In genomic region chr2:15281681-15282080, GRCh38 we compare ENCODE assay signal across 28 cellular contexts.
"Had no signal": no experiment of that assay in that cellular context is flagged by ENCODE, and none has a peak within 500 bp of the region (broad histone marks: within the 10 kb centered on the region; RNA-seq: fewer than 3 reads in every experiment).

No MANE protein-coding gene starts in this region.

- H3K4me3 ChIP-seq: body of pancreas, breast epithelium had no signal

- ATAC-seq: activated CD8-positive, alpha-beta T cell treated with anti-CD3 and anti-CD28 coated beads for 36 hours; activated naive CD8-positive, alpha-beta T cell treated with anti-CD3 and anti-CD28 coated beads, Interleukin-2, amount 50 U/mL, for 24 hours; activated T-cell treated with anti-CD3 and anti-CD28 coated beads, Interleukin-2, amount 50 U/mL, for 4 hours; activated T-cell treated with anti-CD3 and anti-CD28 coated beads, Interleukin-2, amount 50 U/mL, for 72 hours; activated T-helper 17 cell treated with anti-CD3 and anti-CD28 coated beads, Interleukin-2, amount 50 U/mL, for 72 hours; body of pancreas had no signal

- H3K9me3 ChIP-seq: body of pancreas, breast epithelium had no signal

- H3K36me3 ChIP-seq: breast epithelium had no signal

- DNase-seq: activated B cell treated with CpG ODN at 0.5 μM for 24 hours; activated CD4-positive, alpha-beta memory T cell treated with anti-CD3 and anti-CD28 coated beads for 36 hours; activated CD4-positive, alpha-beta T cell treated with anti-CD3 and anti-CD28 coated beads for 4 hours; activated CD4-positive, alpha-beta T cell treated with anti-CD3 and anti-CD28 coated beads, Interleukin-2, amount 10 ng/mL, durations not matched to agents 24 days and 14 days; activated CD4-positive, alpha-beta T cell treated with anti-CD3 and anti-CD28 coated beads, Interleukin-2, amount 50 U/mL, for 1 hour; activated CD4-positive, alpha-beta T cell treated with anti-CD3 and anti-CD28 coated beads, Interleukin-2, amount 50 U/mL, for 4 hours; activated CD4-positive, CD25-positive, alpha-beta regulatory T cell treated with anti-CD3 and anti-CD28 coated beads, Interleukin-2, amount 50 U/mL, for 72 hours; activated CD8-positive, alpha-beta memory T cell treated with anti-CD3 and anti-CD28 coated beads, Interleukin-2, amount 50 U/mL, for 4 hours; activated CD8-positive, alpha-beta T cell treated with anti-CD3 and anti-CD28 coated beads for 36 hours; activated gamma-delta T cell; activated naive CD4-positive, alpha-beta T cell treated with anti-CD3 and anti-CD28 coated beads, Interleukin-2, amount 10 ng/mL, durations not matched to agents 7 days and 5 days; activated naive CD4-positive, alpha-beta T cell treated with Interleukin-2 at 50 U/mL for 16 hours; activated naive CD8-positive, alpha-beta T cell treated with anti-CD3 and anti-CD28 coated beads, Interleukin-2, amount 10 ng/mL, durations not matched to agents 7 days and 5 days; activated naive CD8-positive, alpha-beta T cell treated with anti-CD3 and anti-CD28 coated beads, Interleukin-2, amount 50 U/mL, for 24 hours; activated T-cell treated with anti-CD3 and anti-CD28 coated beads for 4 hours; activated T-cell treated with anti-CD3 and anti-CD28 coated beads, Interleukin-2, amount 50 U/mL, for 1 hour; activated T-cell treated with anti-CD3 and anti-CD28 coated beads, Interleukin-2, amount 50 U/mL, for 4 hours; activated T-cell treated with anti-CD3 and anti-CD28 coated beads, Interleukin-2, amount 50 U/mL, for 72 hours; amniotic stem cell; aorta; body of pancreas; brain microvascular endothelial cell; central memory CD4-positive, alpha-beta T cell; T-helper 2 cell; T-helper 9 cell had no signal

- H3K27me3 ChIP-seq: body of pancreas, brain microvascular endothelial cell, breast epithelium had no signal

- H3K27ac ChIP-seq: body of pancreas, brain microvascular endothelial cell, breast epithelium, VCaP had no signal

- H3K4me1 ChIP-seq: breast epithelium had no signal
